In the genomic region with DNA sequence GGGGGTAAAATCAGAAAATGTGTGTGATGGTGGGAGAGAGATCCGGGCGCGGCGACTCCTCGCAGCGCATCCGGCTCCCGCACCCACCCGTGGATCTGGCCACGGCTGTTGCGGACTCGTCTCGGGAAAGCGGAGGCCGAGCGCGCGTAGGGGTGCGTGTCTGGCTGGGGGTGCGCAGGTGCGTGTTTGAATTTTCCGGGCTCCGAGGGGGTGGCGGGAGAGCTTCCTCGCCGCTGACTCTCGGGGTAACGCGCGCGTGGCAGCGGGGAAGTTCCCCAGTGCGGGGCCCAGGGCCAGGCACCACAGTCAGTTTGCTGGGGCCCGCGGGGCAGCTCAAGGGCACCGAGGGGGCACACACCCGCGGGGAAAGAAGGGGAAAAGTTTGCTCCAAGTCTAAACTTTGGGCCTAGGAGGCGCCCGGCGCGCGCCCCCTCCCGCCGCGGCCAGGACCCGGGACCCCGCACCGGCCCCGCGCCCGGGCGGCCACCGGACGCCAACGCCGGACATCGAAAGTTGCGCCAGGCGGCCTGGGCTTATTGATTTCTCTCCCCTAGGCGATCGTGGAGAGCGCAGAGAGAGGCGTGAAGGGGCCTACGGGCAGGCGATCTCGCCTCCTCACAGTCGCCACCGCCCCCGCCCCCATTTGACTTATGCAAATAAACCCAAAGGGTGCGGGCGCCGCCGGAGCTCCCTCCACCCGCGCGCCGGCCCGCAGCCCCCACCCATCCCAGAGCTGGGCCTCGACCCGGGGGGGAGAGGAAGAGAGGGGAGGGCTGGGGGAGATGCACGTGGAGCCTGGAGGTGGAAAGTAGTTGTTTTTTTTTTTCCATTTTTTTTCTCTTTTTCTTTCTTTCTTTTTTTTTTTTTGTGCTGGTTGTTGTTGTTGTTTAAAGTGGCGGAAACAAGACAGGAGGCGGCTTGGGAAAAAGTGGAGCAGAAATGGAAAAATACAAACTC, we compare ENCODE assay signal across 1 cellular context.
TF ChIP-seq lines count a peak whose summit lies in the region.

No MANE protein-coding gene starts in this region.

TF ChIP-seq in K562, 482 proteins besides CTCF, POLR2A, EP300 and RAD21 (continued from another document and continues in another):
- TF ChIP-seq E2F4 (CRISPR knock-in tag; IDR thresholded peaks at IDR 0.05; ENCODE audit: low read depth): no peak
- TF ChIP-seq ZBTB8A (IDR thresholded peaks at IDR 0.05; ENCODE audit: partially characterized antibody): no peak
- TF ChIP-seq MAFG (tag; conservative IDR thresholded peaks at IDR 0.05): no peak
- no peak for TF ChIP-seq ZNF197 (CRISPR knock-in tag; IDR thresholded peaks at IDR 0.05; ENCODE audit: low read depth)
- TF ChIP-seq NR2C1 (IDR thresholded peaks at IDR 0.05): no peak
- TF ChIP-seq NR2C1 (tag; IDR thresholded peaks at IDR 0.05): no peak
- TF ChIP-seq ESRRA (IDR thresholded peaks at IDR 0.05; ENCODE audit: borderline replicate concordance, low read depth): no peak
- no peak for TF ChIP-seq TEAD1 (CRISPR knock-in tag; IDR thresholded peaks at IDR 0.05)
- TF ChIP-seq TGIF2 (CRISPR knock-in tag; IDR thresholded peaks at IDR 0.05): no peak
- TF ChIP-seq, protein P1, sequence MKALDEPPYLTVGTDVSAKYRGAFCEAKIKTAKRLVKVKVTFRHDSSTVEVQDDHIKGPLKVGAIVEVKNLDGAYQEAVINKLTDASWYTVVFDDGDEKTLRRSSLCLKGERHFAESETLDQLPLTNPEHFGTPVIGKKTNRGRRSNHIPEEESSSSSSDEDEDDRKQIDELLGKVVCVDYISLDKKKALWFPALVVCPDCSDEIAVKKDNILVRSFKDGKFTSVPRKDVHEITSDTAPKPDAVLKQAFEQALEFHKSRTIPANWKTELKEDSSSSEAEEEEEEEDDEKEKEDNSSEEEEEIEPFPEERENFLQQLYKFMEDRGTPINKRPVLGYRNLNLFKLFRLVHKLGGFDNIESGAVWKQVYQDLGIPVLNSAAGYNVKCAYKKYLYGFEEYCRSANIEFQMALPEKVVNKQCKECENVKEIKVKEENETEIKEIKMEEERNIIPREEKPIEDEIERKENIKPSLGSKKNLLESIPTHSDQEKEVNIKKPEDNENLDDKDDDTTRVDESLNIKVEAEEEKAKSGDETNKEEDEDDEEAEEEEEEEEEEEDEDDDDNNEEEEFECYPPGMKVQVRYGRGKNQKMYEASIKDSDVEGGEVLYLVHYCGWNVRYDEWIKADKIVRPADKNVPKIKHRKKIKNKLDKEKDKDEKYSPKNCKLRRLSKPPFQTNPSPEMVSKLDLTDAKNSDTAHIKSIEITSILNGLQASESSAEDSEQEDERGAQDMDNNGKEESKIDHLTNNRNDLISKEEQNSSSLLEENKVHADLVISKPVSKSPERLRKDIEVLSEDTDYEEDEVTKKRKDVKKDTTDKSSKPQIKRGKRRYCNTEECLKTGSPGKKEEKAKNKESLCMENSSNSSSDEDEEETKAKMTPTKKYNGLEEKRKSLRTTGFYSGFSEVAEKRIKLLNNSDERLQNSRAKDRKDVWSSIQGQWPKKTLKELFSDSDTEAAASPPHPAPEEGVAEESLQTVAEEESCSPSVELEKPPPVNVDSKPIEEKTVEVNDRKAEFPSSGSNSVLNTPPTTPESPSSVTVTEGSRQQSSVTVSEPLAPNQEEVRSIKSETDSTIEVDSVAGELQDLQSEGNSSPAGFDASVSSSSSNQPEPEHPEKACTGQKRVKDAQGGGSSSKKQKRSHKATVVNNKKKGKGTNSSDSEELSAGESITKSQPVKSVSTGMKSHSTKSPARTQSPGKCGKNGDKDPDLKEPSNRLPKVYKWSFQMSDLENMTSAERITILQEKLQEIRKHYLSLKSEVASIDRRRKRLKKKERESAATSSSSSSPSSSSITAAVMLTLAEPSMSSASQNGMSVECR (CRISPR knock-in tag; IDR thresholded peaks at IDR 0.05): 0 out of 2 replicates have a peak, but pooled peaks have one; percentile 5
- TF ChIP-seq ZNF212 (CRISPR knock-in tag; IDR thresholded peaks at IDR 0.05): no peak
- TF ChIP-seq DDX20 (tag; IDR thresholded peaks at IDR 0.05; ENCODE audit: low read depth): no peak
- no peak for TF ChIP-seq POLR3A (IDR thresholded peaks at IDR 0.05; ENCODE audit: borderline replicate concordance, extremely low read depth, insufficient read depth, insufficient read length)
- no peak for TF ChIP-seq SIX5 (IDR thresholded peaks at IDR 0.05; ENCODE audit: borderline replicate concordance in 1 of 2, insufficient read depth in 1 of 2, low read depth in 1 of 2, low read length in 2 of 2)
- no peak for TF ChIP-seq ETS1 (conservative IDR thresholded peaks at IDR 0.05; ENCODE audit: control insufficient read depth, low read depth, low read length)
- no peak for TF ChIP-seq GTF2F1 (IDR thresholded peaks at IDR 0.05; ENCODE audit: low read depth, low read length)
- TF ChIP-seq ZNF431 (CRISPR knock-in tag; IDR thresholded peaks at IDR 0.05): no peak
- TF ChIP-seq ARHGAP35 (IDR thresholded peaks at IDR 0.05; ENCODE audit: partially characterized antibody): no peak
- TF ChIP-seq KLF6 (CRISPR knock-in tag; IDR thresholded peaks at IDR 0.05; ENCODE audit: borderline replicate concordance): no peak
- TF ChIP-seq ZNF232 (CRISPR knock-in tag; IDR thresholded peaks at IDR 0.05): no peak
- TF ChIP-seq TAF7 (tag; IDR thresholded peaks at IDR 0.05): no peak
- peak in 1 of 2 experiments; percentile 71; a peak in 2 of 4 replicates for TF ChIP-seq MAZ (CRISPR knock-in tag; conservative IDR thresholded peaks at IDR 0.05 in 1 of 2, IDR thresholded peaks at IDR 0.05 in 1 of 2)
- no peak for TF ChIP-seq KDM1A (IDR thresholded peaks at IDR 0.05)
- no peak for TF ChIP-seq MXI1 (IDR thresholded peaks at IDR 0.05; ENCODE audit: low read depth, low read length)
- TF ChIP-seq TRIM24 (IDR thresholded peaks at IDR 0.05): no peak
- TF ChIP-seq RBM39 (optimal IDR thresholded peaks at IDR 0.05; ENCODE audit: low read depth, low read length): no peak
- no peak for TF ChIP-seq DMBX1 (CRISPR knock-in tag; IDR thresholded peaks at IDR 0.05; ENCODE audit: borderline replicate concordance)
- no peak for TF ChIP-seq HDAC3 (IDR thresholded peaks at IDR 0.05; ENCODE audit: borderline replicate concordance, partially characterized antibody)
- TF ChIP-seq SRSF1 (IDR thresholded peaks at IDR 0.05; ENCODE audit: low read depth, low read length): no peak
- no peak for TF ChIP-seq ZNF354B (CRISPR knock-in tag; IDR thresholded peaks at IDR 0.05)
- TF ChIP-seq ZC3H11A (IDR thresholded peaks at IDR 0.05; ENCODE audit: low read depth, low read length): no peak
- no peak for TF ChIP-seq CEBPG (CRISPR knock-in tag; IDR thresholded peaks at IDR 0.05)
- TF ChIP-seq CEBPG (tag; conservative IDR thresholded peaks at IDR 0.05 in 1 of 2, IDR thresholded peaks at IDR 0.05 in 1 of 2): no peak
- TF ChIP-seq, protein P2, sequence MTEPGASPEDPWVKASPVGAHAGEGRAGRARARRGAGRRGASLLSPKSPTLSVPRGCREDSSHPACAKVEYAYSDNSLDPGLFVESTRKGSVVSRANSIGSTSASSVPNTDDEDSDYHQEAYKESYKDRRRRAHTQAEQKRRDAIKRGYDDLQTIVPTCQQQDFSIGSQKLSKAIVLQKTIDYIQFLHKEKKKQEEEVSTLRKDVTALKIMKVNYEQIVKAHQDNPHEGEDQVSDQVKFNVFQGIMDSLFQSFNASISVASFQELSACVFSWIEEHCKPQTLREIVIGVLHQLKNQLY (CRISPR knock-in tag; conservative IDR thresholded peaks at IDR 0.05): no peak
- no peak for TF ChIP-seq SIRT6 (IDR thresholded peaks at IDR 0.05; ENCODE audit: low read depth, low read length)
- TF ChIP-seq, protein P3, sequence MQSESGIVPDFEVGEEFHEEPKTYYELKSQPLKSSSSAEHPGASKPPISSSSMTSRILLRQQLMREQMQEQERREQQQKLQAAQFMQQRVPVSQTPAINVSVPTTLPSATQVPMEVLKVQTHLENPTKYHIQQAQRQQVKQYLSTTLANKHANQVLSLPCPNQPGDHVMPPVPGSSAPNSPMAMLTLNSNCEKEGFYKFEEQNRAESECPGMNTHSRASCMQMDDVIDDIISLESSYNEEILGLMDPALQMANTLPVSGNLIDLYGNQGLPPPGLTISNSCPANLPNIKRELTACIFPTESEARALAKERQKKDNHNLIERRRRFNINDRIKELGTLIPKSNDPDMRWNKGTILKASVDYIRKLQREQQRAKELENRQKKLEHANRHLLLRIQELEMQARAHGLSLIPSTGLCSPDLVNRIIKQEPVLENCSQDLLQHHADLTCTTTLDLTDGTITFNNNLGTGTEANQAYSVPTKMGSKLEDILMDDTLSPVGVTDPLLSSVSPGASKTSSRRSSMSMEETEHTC (IDR thresholded peaks at IDR 0.05): no peak
- no peak for TF ChIP-seq BRF1 (IDR thresholded peaks at IDR 0.05; ENCODE audit: borderline replicate concordance, extremely low read depth, insufficient read length)
- no peak for TF ChIP-seq MBD1 (CRISPR knock-in tag; IDR thresholded peaks at IDR 0.05)
- no peak for TF ChIP-seq KLF10 (CRISPR knock-in tag; IDR thresholded peaks at IDR 0.05)
- TF ChIP-seq LCOR (CRISPR knock-in tag; IDR thresholded peaks at IDR 0.05): no peak
- no peak for TF ChIP-seq PHB2 (IDR thresholded peaks at IDR 0.05; ENCODE audit: low read depth)
- no peak for TF ChIP-seq ZNF695 (CRISPR knock-in tag; IDR thresholded peaks at IDR 0.05)
- no peak for TF ChIP-seq CEBPB (tag; IDR thresholded peaks at IDR 0.05)
- TF ChIP-seq CREB3 (tag; conservative IDR thresholded peaks at IDR 0.05; ENCODE audit: low read depth): no peak
- TF ChIP-seq, protein P4, sequence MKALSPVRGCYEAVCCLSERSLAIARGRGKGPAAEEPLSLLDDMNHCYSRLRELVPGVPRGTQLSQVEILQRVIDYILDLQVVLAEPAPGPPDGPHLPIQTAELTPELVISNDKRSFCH (CRISPR knock-in tag; IDR thresholded peaks at IDR 0.05): no peak
- TF ChIP-seq, protein P4 (tag; IDR thresholded peaks at IDR 0.05): no peak
- no peak for TF ChIP-seq ZNF24 (IDR thresholded peaks at IDR 0.05)
- no peak for TF ChIP-seq E4F1 (CRISPR knock-in tag; IDR thresholded peaks at IDR 0.05; ENCODE audit: borderline replicate concordance)
- no peak; a peak in 1 of 4 replicates for TF ChIP-seq HDAC1 (IDR thresholded peaks at IDR 0.05)
- TF ChIP-seq KAT8 (IDR thresholded peaks at IDR 0.05; ENCODE audit: low read depth): no peak
